ENCODE assay signal across 1 cellular context in the genomic region with DNA sequence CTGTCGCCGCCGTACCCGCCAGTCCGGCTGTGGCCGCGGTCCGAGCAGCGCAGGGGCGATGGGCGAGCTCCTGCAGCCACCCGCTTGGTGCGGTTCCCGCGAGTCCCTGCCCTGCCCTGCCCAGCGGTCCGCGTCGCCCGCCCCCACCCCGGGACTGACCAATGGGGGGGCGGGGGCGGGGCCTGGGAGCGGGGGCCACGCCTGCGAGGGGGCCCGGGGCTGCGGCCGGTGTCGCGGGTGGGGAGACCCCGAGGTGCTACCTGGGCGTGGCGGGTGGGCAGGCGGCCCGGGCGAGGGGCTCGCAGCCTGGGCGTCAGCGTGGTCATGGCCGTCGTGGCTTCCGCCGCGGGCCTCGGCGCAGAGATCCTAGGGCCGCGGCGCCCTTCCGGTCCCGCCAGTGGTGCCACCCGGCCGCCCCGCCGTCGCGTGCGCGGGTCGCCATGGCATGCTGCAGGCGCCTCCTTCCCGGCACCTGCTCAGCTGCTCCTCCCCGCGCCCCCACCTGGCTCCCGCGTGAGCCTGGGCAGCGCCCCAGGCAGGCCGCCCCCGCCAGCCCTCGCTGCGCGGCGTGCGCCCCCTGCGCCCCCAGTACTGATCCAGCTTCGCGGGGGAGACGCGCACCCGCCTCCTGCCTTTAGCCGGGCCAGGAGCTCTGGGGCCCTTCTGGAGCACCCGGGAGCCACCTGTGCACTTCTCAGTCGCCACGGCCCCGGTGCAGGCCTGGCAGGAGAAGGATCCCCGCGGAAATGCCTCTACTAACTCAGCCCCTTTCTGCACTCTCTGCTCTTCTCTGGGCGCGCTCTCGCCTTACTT.
TF ChIP-seq lines count a peak whose summit lies in the region.

A gene with protein sequence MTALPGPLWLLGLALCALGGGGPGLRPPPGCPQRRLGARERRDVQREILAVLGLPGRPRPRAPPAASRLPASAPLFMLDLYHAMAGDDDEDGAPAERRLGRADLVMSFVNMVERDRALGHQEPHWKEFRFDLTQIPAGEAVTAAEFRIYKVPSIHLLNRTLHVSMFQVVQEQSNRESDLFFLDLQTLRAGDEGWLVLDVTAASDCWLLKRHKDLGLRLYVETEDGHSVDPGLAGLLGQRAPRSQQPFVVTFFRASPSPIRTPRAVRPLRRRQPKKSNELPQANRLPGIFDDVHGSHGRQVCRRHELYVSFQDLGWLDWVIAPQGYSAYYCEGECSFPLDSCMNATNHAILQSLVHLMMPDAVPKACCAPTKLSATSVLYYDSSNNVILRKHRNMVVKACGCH (minus strand): TSS at position 108 of the 813 bp plus-strand sequence. CDS start 380 bp downstream, outside the sequence.

TF ChIP-seq in K562, 482 proteins besides CTCF, POLR2A, EP300 and RAD21 (continued from another document and continues in another):
- TF ChIP-seq, protein P1, sequence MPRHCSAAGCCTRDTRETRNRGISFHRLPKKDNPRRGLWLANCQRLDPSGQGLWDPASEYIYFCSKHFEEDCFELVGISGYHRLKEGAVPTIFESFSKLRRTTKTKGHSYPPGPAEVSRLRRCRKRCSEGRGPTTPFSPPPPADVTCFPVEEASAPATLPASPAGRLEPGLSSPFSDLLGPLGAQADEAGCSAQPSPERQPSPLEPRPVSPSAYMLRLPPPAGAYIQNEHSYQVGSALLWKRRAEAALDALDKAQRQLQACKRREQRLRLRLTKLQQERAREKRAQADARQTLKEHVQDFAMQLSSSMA (CRISPR knock-in tag; IDR thresholded peaks at IDR 0.05), result no peak
- TF ChIP-seq, protein P2, sequence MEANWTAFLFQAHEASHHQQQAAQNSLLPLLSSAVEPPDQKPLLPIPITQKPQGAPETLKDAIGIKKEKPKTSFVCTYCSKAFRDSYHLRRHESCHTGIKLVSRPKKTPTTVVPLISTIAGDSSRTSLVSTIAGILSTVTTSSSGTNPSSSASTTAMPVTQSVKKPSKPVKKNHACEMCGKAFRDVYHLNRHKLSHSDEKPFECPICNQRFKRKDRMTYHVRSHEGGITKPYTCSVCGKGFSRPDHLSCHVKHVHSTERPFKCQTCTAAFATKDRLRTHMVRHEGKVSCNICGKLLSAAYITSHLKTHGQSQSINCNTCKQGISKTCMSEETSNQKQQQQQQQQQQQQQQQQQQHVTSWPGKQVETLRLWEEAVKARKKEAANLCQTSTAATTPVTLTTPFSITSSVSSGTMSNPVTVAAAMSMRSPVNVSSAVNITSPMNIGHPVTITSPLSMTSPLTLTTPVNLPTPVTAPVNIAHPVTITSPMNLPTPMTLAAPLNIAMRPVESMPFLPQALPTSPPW (CRISPR knock-in tag; IDR thresholded peaks at IDR 0.05), result peak; percentile 88
- peak; percentile 87; the same call in 1 of the 2 replicates for TF ChIP-seq HDAC8 (tag; IDR thresholded peaks at IDR 0.05)
- TF ChIP-seq NR2C2 (CRISPR knock-in tag; IDR thresholded peaks at IDR 0.05), result peak; percentile 52; the same call in 1 of the 2 replicates
- peak; percentile 53; the same call in 1 of the 2 replicates for TF ChIP-seq NR2C2 (tag; IDR thresholded peaks at IDR 0.05)
- peak; percentile 60; the same call in 1 of the 2 replicates for TF ChIP-seq ZNF232 (CRISPR knock-in tag; IDR thresholded peaks at IDR 0.05)
- TF ChIP-seq PCBP1 (IDR thresholded peaks at IDR 0.05; ENCODE audit: low read depth, low read length, poor library complexity, severe bottlenecking), result peak; percentile 61
- TF ChIP-seq, protein P3, sequence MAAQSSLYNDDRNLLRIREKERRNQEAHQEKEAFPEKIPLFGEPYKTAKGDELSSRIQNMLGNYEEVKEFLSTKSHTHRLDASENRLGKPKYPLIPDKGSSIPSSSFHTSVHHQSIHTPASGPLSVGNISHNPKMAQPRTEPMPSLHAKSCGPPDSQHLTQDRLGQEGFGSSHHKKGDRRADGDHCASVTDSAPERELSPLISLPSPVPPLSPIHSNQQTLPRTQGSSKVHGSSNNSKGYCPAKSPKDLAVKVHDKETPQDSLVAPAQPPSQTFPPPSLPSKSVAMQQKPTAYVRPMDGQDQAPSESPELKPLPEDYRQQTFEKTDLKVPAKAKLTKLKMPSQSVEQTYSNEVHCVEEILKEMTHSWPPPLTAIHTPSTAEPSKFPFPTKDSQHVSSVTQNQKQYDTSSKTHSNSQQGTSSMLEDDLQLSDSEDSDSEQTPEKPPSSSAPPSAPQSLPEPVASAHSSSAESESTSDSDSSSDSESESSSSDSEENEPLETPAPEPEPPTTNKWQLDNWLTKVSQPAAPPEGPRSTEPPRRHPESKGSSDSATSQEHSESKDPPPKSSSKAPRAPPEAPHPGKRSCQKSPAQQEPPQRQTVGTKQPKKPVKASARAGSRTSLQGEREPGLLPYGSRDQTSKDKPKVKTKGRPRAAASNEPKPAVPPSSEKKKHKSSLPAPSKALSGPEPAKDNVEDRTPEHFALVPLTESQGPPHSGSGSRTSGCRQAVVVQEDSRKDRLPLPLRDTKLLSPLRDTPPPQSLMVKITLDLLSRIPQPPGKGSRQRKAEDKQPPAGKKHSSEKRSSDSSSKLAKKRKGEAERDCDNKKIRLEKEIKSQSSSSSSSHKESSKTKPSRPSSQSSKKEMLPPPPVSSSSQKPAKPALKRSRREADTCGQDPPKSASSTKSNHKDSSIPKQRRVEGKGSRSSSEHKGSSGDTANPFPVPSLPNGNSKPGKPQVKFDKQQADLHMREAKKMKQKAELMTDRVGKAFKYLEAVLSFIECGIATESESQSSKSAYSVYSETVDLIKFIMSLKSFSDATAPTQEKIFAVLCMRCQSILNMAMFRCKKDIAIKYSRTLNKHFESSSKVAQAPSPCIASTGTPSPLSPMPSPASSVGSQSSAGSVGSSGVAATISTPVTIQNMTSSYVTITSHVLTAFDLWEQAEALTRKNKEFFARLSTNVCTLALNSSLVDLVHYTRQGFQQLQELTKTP (IDR thresholded peaks at IDR 0.05; ENCODE audit: low read depth in 1 of 2, partially characterized antibody in 2 of 2), result no peak
- no peak for TF ChIP-seq ASH1L (IDR thresholded peaks at IDR 0.05; ENCODE audit: borderline replicate concordance, low read depth, partially characterized antibody)
- TF ChIP-seq CBX1 (IDR thresholded peaks at IDR 0.05; ENCODE audit: low read depth), result no peak
- peak; percentile 76; the same call in 1 of the 2 replicates for TF ChIP-seq PHF8 (IDR thresholded peaks at IDR 0.05; ENCODE audit: borderline replicate concordance, low read length)
- TF ChIP-seq RNF2 (IDR thresholded peaks at IDR 0.05), result no peak
- TF ChIP-seq, protein P4, sequence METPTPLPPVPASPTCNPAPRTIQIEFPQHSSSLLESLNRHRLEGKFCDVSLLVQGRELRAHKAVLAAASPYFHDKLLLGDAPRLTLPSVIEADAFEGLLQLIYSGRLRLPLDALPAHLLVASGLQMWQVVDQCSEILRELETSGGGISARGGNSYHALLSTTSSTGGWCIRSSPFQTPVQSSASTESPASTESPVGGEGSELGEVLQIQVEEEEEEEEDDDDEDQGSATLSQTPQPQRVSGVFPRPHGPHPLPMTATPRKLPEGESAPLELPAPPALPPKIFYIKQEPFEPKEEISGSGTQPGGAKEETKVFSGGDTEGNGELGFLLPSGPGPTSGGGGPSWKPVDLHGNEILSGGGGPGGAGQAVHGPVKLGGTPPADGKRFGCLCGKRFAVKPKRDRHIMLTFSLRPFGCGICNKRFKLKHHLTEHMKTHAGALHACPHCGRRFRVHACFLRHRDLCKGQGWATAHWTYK (CRISPR knock-in tag; IDR thresholded peaks at IDR 0.05), result peak; percentile 72; the same call in 1 of the 2 replicates
- 0 out of 2 replicates have a peak, but pooled peaks have one; percentile 68 for TF ChIP-seq ZNF76 (CRISPR knock-in tag; IDR thresholded peaks at IDR 0.05; ENCODE audit: borderline replicate concordance)
- TF ChIP-seq FOXP1 (CRISPR knock-in tag; IDR thresholded peaks at IDR 0.05), result peak; percentile 91
- TF ChIP-seq ZNF384 (IDR thresholded peaks at IDR 0.05; ENCODE audit: low read depth, low read length), result no peak
- no peak for TF ChIP-seq KDM1A (IDR thresholded peaks at IDR 0.05)
- 0 out of 2 replicates have a peak, but pooled peaks have one; percentile 37 for TF ChIP-seq ZNF41 (CRISPR knock-in tag; conservative IDR thresholded peaks at IDR 0.05)
- 0 out of 2 replicates have a peak, but pooled peaks have one; percentile 41 for TF ChIP-seq RBM14 (IDR thresholded peaks at IDR 0.05; ENCODE audit: borderline replicate concordance, insufficient read depth, low read depth, low read length)
- TF ChIP-seq MCM2 (IDR thresholded peaks at IDR 0.05; ENCODE audit: low read depth), result no peak
- TF ChIP-seq, protein P5, sequence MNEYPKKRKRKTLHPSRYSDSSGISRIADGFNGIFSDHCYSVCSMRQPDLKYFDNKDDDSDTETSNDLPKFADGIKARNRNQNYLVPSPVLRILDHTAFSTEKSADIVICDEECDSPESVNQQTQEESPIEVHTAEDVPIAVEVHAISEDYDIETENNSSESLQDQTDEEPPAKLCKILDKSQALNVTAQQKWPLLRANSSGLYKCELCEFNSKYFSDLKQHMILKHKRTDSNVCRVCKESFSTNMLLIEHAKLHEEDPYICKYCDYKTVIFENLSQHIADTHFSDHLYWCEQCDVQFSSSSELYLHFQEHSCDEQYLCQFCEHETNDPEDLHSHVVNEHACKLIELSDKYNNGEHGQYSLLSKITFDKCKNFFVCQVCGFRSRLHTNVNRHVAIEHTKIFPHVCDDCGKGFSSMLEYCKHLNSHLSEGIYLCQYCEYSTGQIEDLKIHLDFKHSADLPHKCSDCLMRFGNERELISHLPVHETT (CRISPR knock-in tag; conservative IDR thresholded peaks at IDR 0.05 in 1 of 2, IDR thresholded peaks at IDR 0.05 in 1 of 2), result peak in 1 of 2 experiments; percentile 74; a peak in 1 of 4 replicates
- TF ChIP-seq MYC (IDR thresholded peaks at IDR 0.05; ENCODE audit: low read depth, low read length), result peak; percentile 73
- no peak for TF ChIP-seq MYC (CRISPR knock-in tag; IDR thresholded peaks at IDR 0.05; ENCODE audit: borderline replicate concordance, low read depth)
- no peak for TF ChIP-seq ZNF174 (CRISPR knock-in tag; IDR thresholded peaks at IDR 0.05)
- no peak for TF ChIP-seq U2AF2 (optimal IDR thresholded peaks at IDR 0.05; ENCODE audit: low read depth, low read length)
- no peak for TF ChIP-seq EHMT2 (IDR thresholded peaks at IDR 0.05)
- TF ChIP-seq, protein P6, sequence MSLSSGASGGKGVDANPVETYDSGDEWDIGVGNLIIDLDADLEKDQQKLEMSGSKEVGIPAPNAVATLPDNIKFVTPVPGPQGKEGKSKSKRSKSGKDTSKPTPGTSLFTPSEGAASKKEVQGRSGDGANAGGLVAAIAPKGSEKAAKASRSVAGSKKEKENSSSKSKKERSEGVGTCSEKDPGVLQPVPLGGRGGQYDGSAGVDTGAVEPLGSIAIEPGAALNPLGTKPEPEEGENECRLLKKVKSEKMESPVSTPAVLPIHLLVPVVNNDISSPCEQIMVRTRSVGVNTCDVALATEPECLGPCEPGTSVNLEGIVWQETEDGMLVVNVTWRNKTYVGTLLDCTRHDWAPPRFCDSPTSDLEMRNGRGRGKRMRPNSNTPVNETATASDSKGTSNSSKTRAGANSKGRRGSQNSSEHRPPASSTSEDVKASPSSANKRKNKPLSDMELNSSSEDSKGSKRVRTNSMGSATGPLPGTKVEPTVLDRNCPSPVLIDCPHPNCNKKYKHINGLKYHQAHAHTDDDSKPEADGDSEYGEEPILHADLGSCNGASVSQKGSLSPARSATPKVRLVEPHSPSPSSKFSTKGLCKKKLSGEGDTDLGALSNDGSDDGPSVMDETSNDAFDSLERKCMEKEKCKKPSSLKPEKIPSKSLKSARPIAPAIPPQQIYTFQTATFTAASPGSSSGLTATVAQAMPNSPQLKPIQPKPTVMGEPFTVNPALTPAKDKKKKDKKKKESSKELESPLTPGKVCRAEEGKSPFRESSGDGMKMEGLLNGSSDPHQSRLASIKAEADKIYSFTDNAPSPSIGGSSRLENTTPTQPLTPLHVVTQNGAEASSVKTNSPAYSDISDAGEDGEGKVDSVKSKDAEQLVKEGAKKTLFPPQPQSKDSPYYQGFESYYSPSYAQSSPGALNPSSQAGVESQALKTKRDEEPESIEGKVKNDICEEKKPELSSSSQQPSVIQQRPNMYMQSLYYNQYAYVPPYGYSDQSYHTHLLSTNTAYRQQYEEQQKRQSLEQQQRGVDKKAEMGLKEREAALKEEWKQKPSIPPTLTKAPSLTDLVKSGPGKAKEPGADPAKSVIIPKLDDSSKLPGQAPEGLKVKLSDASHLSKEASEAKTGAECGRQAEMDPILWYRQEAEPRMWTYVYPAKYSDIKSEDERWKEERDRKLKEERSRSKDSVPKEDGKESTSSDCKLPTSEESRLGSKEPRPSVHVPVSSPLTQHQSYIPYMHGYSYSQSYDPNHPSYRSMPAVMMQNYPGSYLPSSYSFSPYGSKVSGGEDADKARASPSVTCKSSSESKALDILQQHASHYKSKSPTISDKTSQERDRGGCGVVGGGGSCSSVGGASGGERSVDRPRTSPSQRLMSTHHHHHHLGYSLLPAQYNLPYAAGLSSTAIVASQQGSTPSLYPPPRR (CRISPR knock-in tag; IDR thresholded peaks at IDR 0.05; ENCODE audit: borderline replicate concordance), result no peak
- TF ChIP-seq, protein P7, sequence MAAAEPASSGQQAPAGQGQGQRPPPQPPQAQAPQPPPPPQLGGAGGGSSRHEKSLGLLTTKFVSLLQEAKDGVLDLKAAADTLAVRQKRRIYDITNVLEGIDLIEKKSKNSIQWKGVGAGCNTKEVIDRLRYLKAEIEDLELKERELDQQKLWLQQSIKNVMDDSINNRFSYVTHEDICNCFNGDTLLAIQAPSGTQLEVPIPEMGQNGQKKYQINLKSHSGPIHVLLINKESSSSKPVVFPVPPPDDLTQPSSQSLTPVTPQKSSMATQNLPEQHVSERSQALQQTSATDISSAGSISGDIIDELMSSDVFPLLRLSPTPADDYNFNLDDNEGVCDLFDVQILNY (CRISPR knock-in tag; IDR thresholded peaks at IDR 0.05), result 0 out of 2 replicates have a peak, but pooled peaks have one; percentile 38
- TF ChIP-seq IRF2 (CRISPR knock-in tag; IDR thresholded peaks at IDR 0.05), result 0 out of 2 replicates have a peak, but pooled peaks have one; percentile 56
- TF ChIP-seq, protein P8, sequence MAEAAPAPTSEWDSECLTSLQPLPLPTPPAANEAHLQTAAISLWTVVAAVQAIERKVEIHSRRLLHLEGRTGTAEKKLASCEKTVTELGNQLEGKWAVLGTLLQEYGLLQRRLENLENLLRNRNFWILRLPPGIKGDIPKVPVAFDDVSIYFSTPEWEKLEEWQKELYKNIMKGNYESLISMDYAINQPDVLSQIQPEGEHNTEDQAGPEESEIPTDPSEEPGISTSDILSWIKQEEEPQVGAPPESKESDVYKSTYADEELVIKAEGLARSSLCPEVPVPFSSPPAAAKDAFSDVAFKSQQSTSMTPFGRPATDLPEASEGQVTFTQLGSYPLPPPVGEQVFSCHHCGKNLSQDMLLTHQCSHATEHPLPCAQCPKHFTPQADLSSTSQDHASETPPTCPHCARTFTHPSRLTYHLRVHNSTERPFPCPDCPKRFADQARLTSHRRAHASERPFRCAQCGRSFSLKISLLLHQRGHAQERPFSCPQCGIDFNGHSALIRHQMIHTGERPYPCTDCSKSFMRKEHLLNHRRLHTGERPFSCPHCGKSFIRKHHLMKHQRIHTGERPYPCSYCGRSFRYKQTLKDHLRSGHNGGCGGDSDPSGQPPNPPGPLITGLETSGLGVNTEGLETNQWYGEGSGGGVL (CRISPR knock-in tag; IDR thresholded peaks at IDR 0.05), result no peak
- peak; percentile 52 to 76 for TF ChIP-seq NONO (IDR thresholded peaks at IDR 0.05; ENCODE audit: low read depth in 2 of 2, low read length in 1 of 2)
- peak; percentile 82 for TF ChIP-seq BHLHE40 (IDR thresholded peaks at IDR 0.05; ENCODE audit: low read length)
- peak; percentile 20; the same call in 1 of the 2 replicates for TF ChIP-seq CREB1 (IDR thresholded peaks at IDR 0.05)
- TF ChIP-seq CREB1 (CRISPR knock-in tag; IDR thresholded peaks at IDR 0.05), result no peak; the same call in 1 of the 2 replicates
- no peak for TF ChIP-seq NCOR1 (IDR thresholded peaks at IDR 0.05)
- TF ChIP-seq JUN (IDR thresholded peaks at IDR 0.05; ENCODE audit: borderline replicate concordance, low read depth, low read length), result peak; percentile 16; the same call in 1 of the 2 replicates
- peak; percentile 65; the same call in 1 of the 2 replicates for TF ChIP-seq JUN (CRISPR knock-in tag; IDR thresholded peaks at IDR 0.05; ENCODE audit: borderline replicate concordance)
